Comparison of ENCODE assay signal across 8 cellular contexts in the genomic region with DNA sequence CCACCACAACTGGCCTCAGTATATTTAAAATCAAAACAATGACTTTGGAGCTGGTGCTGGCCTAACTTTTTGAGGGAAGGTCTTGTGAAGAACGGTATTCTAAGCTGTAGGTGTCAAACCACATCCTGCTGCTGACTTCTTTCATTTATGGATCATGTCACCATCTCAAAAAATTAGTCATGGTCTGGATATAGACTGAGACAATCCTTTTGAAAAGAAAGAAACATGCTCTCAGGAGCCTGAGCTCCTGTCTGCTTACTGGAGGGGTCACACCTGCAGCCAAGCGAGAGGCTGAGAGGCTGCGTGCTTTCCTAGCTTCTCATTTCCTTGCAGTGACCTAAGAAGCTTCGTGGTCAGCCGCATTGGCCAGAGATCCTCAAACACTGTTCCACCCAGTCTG. TPM values are rescaled to one million over a fixed set of nuclear protein-coding genes. Genes with fewer than 3 reads are reported as not detected.
DNase-seq lines count a peak whose midpoint lies in the region; ATAC-seq lines count a peak whose summit lies in the region.

No MANE protein-coding gene starts in this region.

- peaks cover 11% of the 10 kb centered on the region for H3K36me3 Mint-ChIP-seq in activated T-helper 2 cell treated with anti-CD3 and anti-CD28 coated beads, Interferon-gamma antibody, Interleukin-2, Interleukin-4, amounts not matched to agents 10 μg/mL and 5 μg/mL and 100 μg/mL, durations not matched to agents 14 hours and 24 hours and 36 hours (ENCODE audit: low read depth)

- H3K9me3 Mint-ChIP-seq in activated T-helper 2 cell treated with anti-CD3 and anti-CD28 coated beads, Interferon-gamma antibody, Interleukin-2, Interleukin-4, amounts not matched to agents 10 μg/mL and 5 μg/mL and 100 μg/mL, durations not matched to agents 14 hours and 24 hours and 36 hours: no peaks in the 10 kb centered on the region

- H3K27me3 Mint-ChIP-seq in activated T-helper 2 cell treated with anti-CD3 and anti-CD28 coated beads, Interferon-gamma antibody, Interleukin-2, Interleukin-4, amounts not matched to agents 10 μg/mL and 5 μg/mL and 100 μg/mL, durations not matched to agents 14 hours and 24 hours and 36 hours (ENCODE audit: low read depth): no peaks in the 10 kb centered on the region

- DNase-seq in activated T-helper 2 cell treated with anti-CD3 and anti-CD28 coated beads, Interferon-gamma antibody, Interleukin-2, Interleukin-4, amounts not matched to agents 10 μg/mL and 5 μg/mL and 100 μg/mL, durations not matched to agents 14 hours and 24 hours and 36 hours (ENCODE audit: low spot score): peak; percentile 22
- peak; percentile 6 to 22 for DNase-seq in stimulated activated CD8-positive, alpha-beta memory T cell treated with anti-CD3 and anti-CD28 coated beads, Interleukin-2, amount 100 ng/mL, for 48 hours (ENCODE audit: low read depth in 2 of 2)
- DNase-seq in NCI-H2107 treated with DMSO at 0.1 percent for 48 hours (lab: John Stamatoyannopoulos, UW; ENCODE audit: unreplicated experiment): no peak
- no peak for DNase-seq in NCI-H1436 treated with DMSO at 0.1 percent for 48 hours (lab: John Stamatoyannopoulos, UW)
- no peak for DNase-seq in NCI-H1930 (lab: John Stamatoyannopoulos, UW)
- no peak for DNase-seq in COR-L47 (lab: John Stamatoyannopoulos, UW)

- peak; percentile 96 for ATAC-seq in GM19452 (IDR thresholded peaks at IDR 0.05; ENCODE audit: unreplicated experiment)
- ATAC-seq in HG03139 (IDR thresholded peaks at IDR 0.05; ENCODE audit: unreplicated experiment): peak; percentile 84

- H3K4me3 Mint-ChIP-seq in activated T-helper 2 cell treated with anti-CD3 and anti-CD28 coated beads, Interferon-gamma antibody, Interleukin-2, Interleukin-4, amounts not matched to agents 10 μg/mL and 5 μg/mL and 100 μg/mL, durations not matched to agents 14 hours and 24 hours and 36 hours (ENCODE audit: low read depth): peak overlapping the region; percentile 66

- intact Hi-C loops in activated T-helper 2 cell treated with anti-CD3 and anti-CD28 coated beads, Interferon-gamma antibody, Interleukin-2, Interleukin-4, amounts not matched to agents 10 μg/mL and 5 μg/mL and 100 μg/mL, durations not matched to agents 14 hours and 24 hours and 36 hours (cut with micrococcal nuclease): loop anchor here (1.0 to 5.0 kb wide), 7 partner anchors 30 to 368 kb away; partner anchors contain the start of gene TIAM2

- H3K27ac Mint-ChIP-seq in activated T-helper 2 cell treated with anti-CD3 and anti-CD28 coated beads, Interferon-gamma antibody, Interleukin-2, Interleukin-4, amounts not matched to agents 10 μg/mL and 5 μg/mL and 100 μg/mL, durations not matched to agents 14 hours and 24 hours and 36 hours: peak overlapping the region; percentile 96

- H3K4me1 Mint-ChIP-seq in activated T-helper 2 cell treated with anti-CD3 and anti-CD28 coated beads, Interferon-gamma antibody, Interleukin-2, Interleukin-4, amounts not matched to agents 10 μg/mL and 5 μg/mL and 100 μg/mL, durations not matched to agents 14 hours and 24 hours and 36 hours (ENCODE audit: low read depth): peaks cover 30% of the 10 kb centered on the region

RNA-seq across cellular contexts. Expression of gene TIAM2, which starts 55.2 kb away (rescaled TPM):
- total RNA-seq in activated T-helper 2 cell treated with anti-CD3 and anti-CD28 coated beads, Interferon-gamma antibody, Interleukin-2, Interleukin-4, amounts not matched to agents 10 μg/mL and 5 μg/mL and 100 μg/mL, durations not matched to agents 14 hours and 24 hours and 36 hours: 41.4 and 46.0 TPM in 2 replicates

Comparison
In these comparisons a context has a peak if more than half of its experiments do, and no peak if none do; other contexts are left out.
1. DNase-seq: peak in activated T-helper 2 cell treated with anti-CD3 and anti-CD28 coated beads, Interferon-gamma antibody, Interleukin-2, Interleukin-4, amounts not matched to agents 10 μg/mL and 5 μg/mL and 100 μg/mL, durations not matched to agents 14 hours and 24 hours and 36 hours (single experiment) and stimulated activated CD8-positive, alpha-beta memory T cell treated with anti-CD3 and anti-CD28 coated beads, Interleukin-2, amount 100 ng/mL, for 48 hours (2 of 2); none in NCI-H2107 treated with DMSO at 0.1 percent for 48 hours (single experiment), NCI-H1436 treated with DMSO at 0.1 percent for 48 hours (single experiment), NCI-H1930 (0 of 2) and COR-L47 (single experiment).